Comparison of ENCODE assay signal across 21 cellular contexts in genomic region chr1:26811057-26811456, GRCh38. TPM values are rescaled to one million over a fixed set of nuclear protein-coding genes. Genes with fewer than 3 reads are reported as not detected.
"Had no signal": no experiment of that assay in that cellular context is flagged by ENCODE, and none has a peak within 500 bp of the region (broad histone marks: within the 10 kb centered on the region; RNA-seq: fewer than 3 reads in every experiment).

No MANE protein-coding gene starts in this region.

- H3K4me1 Mint-ChIP-seq: WTC11 had no signal

- H3K36me3 ChIP-seq: neural progenitor cell, stomach had no signal

- H3K4me1 ChIP-seq: body of pancreas, neural progenitor cell, psoas muscle had no signal

- H3K9me3 ChIP-seq: body of pancreas, psoas muscle, stomach had no signal

- H3K36me3 Mint-ChIP-seq: activated naive CD8-positive, alpha-beta T cell treated with anti-CD3 and anti-CD28 coated beads, Interleukin-2, amount 10 ng/mL, durations not matched to agents 7 days and 5 days; neural progenitor cell; WTC11 had no signal

- DNase-seq: activated CD4-positive, alpha-beta T cell treated with anti-CD3 and anti-CD28 coated beads for 36 hours; activated CD4-positive, alpha-beta T cell treated with anti-CD3 and anti-CD28 coated beads, Interleukin-2, amount 50 U/mL, for 48 hours; activated CD8-positive, alpha-beta memory T cell treated with anti-CD3 and anti-CD28 coated beads, Interleukin-2, amount 50 U/mL, for 4 hours; activated naive CD8-positive, alpha-beta T cell treated with anti-CD3 and anti-CD28 coated beads, Interleukin-2, amount 10 ng/mL, durations not matched to agents 7 days and 5 days; body of pancreas; foreskin keratinocyte; glutamatergic neuron; hippocampal formation; islet precursor cell; midbrain; psoas muscle; right cardiac atrium; stomach had no signal

- H3K27ac Mint-ChIP-seq: activated CD4-positive, alpha-beta T cell treated with anti-CD3 and anti-CD28 coated beads for 36 hours; neural progenitor cell; WTC11 had no signal

- H3K27me3 Mint-ChIP-seq: activated CD4-positive, alpha-beta T cell treated with anti-CD3 and anti-CD28 coated beads for 36 hours; activated naive CD8-positive, alpha-beta T cell treated with anti-CD3 and anti-CD28 coated beads, Interleukin-2, amount 10 ng/mL, durations not matched to agents 7 days and 5 days had no signal

- H3K27ac ChIP-seq: body of pancreas, foreskin keratinocyte, neural progenitor cell, psoas muscle, stomach had no signal

- ATAC-seq: body of pancreas, foreskin keratinocyte, right cardiac atrium had no signal

- H3K4me3 Mint-ChIP-seq: activated CD4-positive, alpha-beta T cell treated with anti-CD3 and anti-CD28 coated beads for 36 hours; neural progenitor cell; T-helper 1 cell treated with Interleukin-12 subunit alpha and Interleukin-12 subunit beta and Interleukin-4 antibody, amounts not matched to agents 30 μg/mL and 1 μg/mL, for 36 hours; WTC11 had no signal

- H3K4me3 ChIP-seq: body of pancreas, lung, neural progenitor cell, psoas muscle, stomach had no signal

- H3K9me3 Mint-ChIP-seq: activated naive CD8-positive, alpha-beta T cell treated with anti-CD3 and anti-CD28 coated beads, Interleukin-2, amount 10 ng/mL, durations not matched to agents 7 days and 5 days; T-helper 1 cell treated with Interleukin-12 subunit alpha and Interleukin-12 subunit beta and Interleukin-4 antibody, amounts not matched to agents 30 μg/mL and 1 μg/mL, for 36 hours had no signal

RNA-seq across cellular contexts. Expression of gene SFN, which starts 51.9 kb away (rescaled TPM):
- total RNA-seq: cardiac septum, fibroblast of lung, skeletal muscle tissue, temporal lobe had no signal
